ENCODE assay signal across 8 cellular contexts in genomic region chr14:106592115-106592852, GRCh38.
A peak's percentile ranks its signal among the peaks of the same experiment; 100 is the strongest.
DNase-seq lines count a peak whose midpoint lies in the region; ATAC-seq and TF ChIP-seq lines count a peak whose summit lies in the region.
"Not testable (repeated sequence)": the region's sequence is repeated elsewhere in the genome, so short reads cannot be mapped to it uniquely, and the experiment has no call there.

No MANE protein-coding gene starts in this region.

- CTCF ChIA-PET in activated CD8-positive, alpha-beta T cell treated with anti-CD3 and anti-CD28 coated beads for 36 hours (lab: Charles Lee): interaction anchor here (0.7 to 6.7 kb wide), 11 partner anchors 9 to 85 kb away, joined by 3 to 28 read pairs (median 4); no protein-coding TSS in a partner anchor
- CTCF ChIA-PET in naive thymus-derived CD4-positive, alpha-beta T cell (lab: Charles Lee): interaction anchor here (1.1 kb wide), 1 partner anchor 15 kb away, joined by 3 read pairs; no protein-coding TSS in a partner anchor

- intact Hi-C loops in activated CD8-positive, alpha-beta T cell treated with anti-CD3 and anti-CD28 coated beads for 36 hours (cut with micrococcal nuclease); naive thymus-derived CD4-positive, alpha-beta T cell (cut with micrococcal nuclease): not testable (repeated sequence)

- H3K4me3 Mint-ChIP-seq in activated CD8-positive, alpha-beta T cell treated with anti-CD3 and anti-CD28 coated beads for 36 hours: not testable (repeated sequence)
- peak overlapping the region in 6 of 10 donors; percentile 15 to 55 (median 32) for H3K4me3 Mint-ChIP-seq in naive thymus-derived CD4-positive, alpha-beta T cell

- not testable (repeated sequence) for H3K27me3 ChIP-seq in naive thymus-derived CD4-positive, alpha-beta T cell (ENCODE audit: control insufficient read depth in 2 of 2, insufficient read depth in 2 of 2, low read length in 2 of 2); thymus (ENCODE audit: control insufficient read depth, insufficient read depth)

- not testable (repeated sequence) for H3K27me3 Mint-ChIP-seq in activated CD8-positive, alpha-beta T cell treated with anti-CD3 and anti-CD28 coated beads for 36 hours
- peaks cover 11 to 51% (median 23%) of the 10 kb centered on the region in 5 donors for H3K27me3 Mint-ChIP-seq in naive thymus-derived CD4-positive, alpha-beta T cell

- not testable (repeated sequence) for H3K9me3 Mint-ChIP-seq in activated CD8-positive, alpha-beta T cell treated with anti-CD3 and anti-CD28 coated beads for 36 hours; naive thymus-derived CD4-positive, alpha-beta T cell

- not testable (repeated sequence) for H3K4me1 Mint-ChIP-seq in activated CD8-positive, alpha-beta T cell treated with anti-CD3 and anti-CD28 coated beads for 36 hours (ENCODE audit: low read depth)
- H3K4me1 Mint-ChIP-seq in naive thymus-derived CD4-positive, alpha-beta T cell: peaks cover 0 to 13% (median 5%) of the 10 kb centered on the region in 7 donors

- not testable (repeated sequence) for H3K9me3 ChIP-seq in KOPT-K1 (ENCODE audit: insufficient read depth, low read length, poor library complexity, severe bottlenecking); naive thymus-derived CD4-positive, alpha-beta T cell (ENCODE audit: control insufficient read depth in 2 of 3, low read length in 3 of 3); thymus (ENCODE audit: control insufficient read depth)

- H3K27ac Mint-ChIP-seq in activated CD8-positive, alpha-beta T cell treated with anti-CD3 and anti-CD28 coated beads for 36 hours; naive thymus-derived CD4-positive, alpha-beta T cell: not testable (repeated sequence)

- peak; percentile 5 for DNase-seq in DMS 273 (lab: John Stamatoyannopoulos, UW; ENCODE audit: unreplicated experiment)
- DNase-seq in T-helper 1 cell: peak in 4 of 5 donors; percentile 7 to 70 (median 22)
- peak; percentile 87 for DNase-seq in activated CD8-positive, alpha-beta T cell treated with anti-CD3 and anti-CD28 coated beads for 36 hours
- peak; percentile 42 for DNase-seq in activated T-helper 9 cell treated with anti-CD3 and anti-CD28 coated beads, Interleukin-2, amount 50 U/mL, for 16 hours (ENCODE audit: low read depth)
- peak in 7 of 9 donors; percentile 26 to 70 (median 43) for DNase-seq in naive thymus-derived CD4-positive, alpha-beta T cell
- peak; percentile 52 to 68 (median 55) for DNase-seq in stimulated activated CD4-positive, alpha-beta T cell treated with anti-CD3 and anti-CD28 coated beads, TNF-alpha, amount 100 ng/mL, for 4 hours (ENCODE audit: low read depth in 3 of 3)

- peak; percentile 45 for ATAC-seq in activated CD8-positive, alpha-beta T cell treated with anti-CD3 and anti-CD28 coated beads for 36 hours
- not testable (repeated sequence) for ATAC-seq in naive thymus-derived CD4-positive, alpha-beta T cell

- POLR2A ChIA-PET in activated CD8-positive, alpha-beta T cell treated with anti-CD3 and anti-CD28 coated beads for 36 hours (lab: Charles Lee): not testable (repeated sequence)
- POLR2A ChIA-PET in naive thymus-derived CD4-positive, alpha-beta T cell (lab: Charles Lee): interaction anchor here (0.6 kb wide), 1 partner anchor 15 kb away, joined by 9 read pairs; no protein-coding TSS in a partner anchor

- H3K4me1 ChIP-seq in naive thymus-derived CD4-positive, alpha-beta T cell (ENCODE audit: control insufficient read depth in 2 of 2, insufficient read depth in 2 of 2, low read length in 2 of 2): not testable (repeated sequence)
- H3K4me1 ChIP-seq in thymus (ENCODE audit: control insufficient read depth, insufficient read depth, low read length): peaks cover 16% of the 10 kb centered on the region

- not testable (repeated sequence) for H3K36me3 ChIP-seq in KOPT-K1 (ENCODE audit: insufficient read depth, low read length); naive thymus-derived CD4-positive, alpha-beta T cell (ENCODE audit: control insufficient read depth in 2 of 3, insufficient read depth in 3 of 3, low read length in 3 of 3); thymus (ENCODE audit: control insufficient read depth, insufficient read depth)

- TF ChIP-seq CTCF in activated CD8-positive, alpha-beta T cell treated with anti-CD3 and anti-CD28 coated beads for 36 hours (IDR thresholded peaks at IDR 0.05): peak; percentile 69

- 13% methylated on average over 24 of the region's 24 CpGs for WGBS in thymus

- H3K36me3 Mint-ChIP-seq in activated CD8-positive, alpha-beta T cell treated with anti-CD3 and anti-CD28 coated beads for 36 hours (ENCODE audit: low read depth); naive thymus-derived CD4-positive, alpha-beta T cell: not testable (repeated sequence)

- H3K4me3 ChIP-seq in naive thymus-derived CD4-positive, alpha-beta T cell (ENCODE audit: low read length): not testable (repeated sequence)
- H3K4me3 ChIP-seq in thymus (ENCODE audit: low read length): peak overlapping the region; percentile 14

- H3K27ac ChIP-seq in KOPT-K1 (ENCODE audit: low read depth, low read length, poor library complexity, severe bottlenecking) (peak overlapping the region; percentile 96), thymus (ENCODE audit: low read depth) (peak overlapping the region; percentile 53)
- H3K27ac ChIP-seq in naive thymus-derived CD4-positive, alpha-beta T cell (ENCODE audit: low read depth, low read length): not testable (repeated sequence)

Comparison
In these comparisons a context has a peak if more than half of its experiments do, and no peak if none do; other contexts are left out.
1. DNase-seq: peak in every context shown above with its lines; median percentile 87 in activated CD8-positive, alpha-beta T cell treated with anti-CD3 and anti-CD28 coated beads for 36 hours; 55 in stimulated activated CD4-positive, alpha-beta T cell treated with anti-CD3 and anti-CD28 coated beads, TNF-alpha, amount 100 ng/mL, for 4 hours; 43 in naive thymus-derived CD4-positive, alpha-beta T cell; 42 in activated T-helper 9 cell treated with anti-CD3 and anti-CD28 coated beads, Interleukin-2, amount 50 U/mL, for 16 hours; 22 in T-helper 1 cell; 5 in DMS 273.